ENCODE assay signal across 18 cellular contexts in genomic region chr3:193776626-193777025, GRCh38.
DNase-seq lines count a peak whose midpoint lies in the region; ATAC-seq and TF ChIP-seq lines count a peak whose summit lies in the region.
"Had no signal": no experiment of that assay in that cellular context is flagged by ENCODE, and none has a peak within 500 bp of the region (broad histone marks: within the 10 kb centered on the region; RNA-seq: fewer than 3 reads in every experiment).

No MANE protein-coding gene starts in this region.

- H3K4me2 ChIP-seq in GM23338 (peak overlapping the region; percentile 20), neural progenitor cell (peak overlapping the region; percentile 58)
- H3K4me2 ChIP-seq: SK-N-SH had no signal

- CTCF ChIA-PET in activated CD4-positive, alpha-beta memory T cell treated with anti-CD3 and anti-CD28 coated beads, Interleukin-2, amount 10 ng/mL, durations not matched to agents 7 days and 5 days (lab: Charles Lee) = interaction anchor here (1.4 to 1.6 kb wide), 2 partner anchors 539 to 567 kb away, joined by 5 to 8 read pairs; no protein-coding TSS in a partner anchor
- CTCF ChIA-PET in activated CD4-positive, alpha-beta memory T cell treated with anti-CD3 and anti-CD28 coated beads for 36 hours (lab: Charles Lee) = interaction anchor here (0.6 to 1.0 kb wide), 2 partner anchors 11 to 539 kb away, joined by 3 to 4 read pairs; no protein-coding TSS in a partner anchor

- H3K4me1 Mint-ChIP-seq in activated CD4-positive, alpha-beta memory T cell treated with anti-CD3 and anti-CD28 coated beads, Interleukin-2, amount 10 ng/mL, durations not matched to agents 7 days and 5 days = peaks cover 21% of the 10 kb centered on the region
- peaks cover 7% of the 10 kb centered on the region for H3K4me1 Mint-ChIP-seq in activated CD4-positive, alpha-beta memory T cell treated with anti-CD3 and anti-CD28 coated beads for 36 hours (ENCODE audit: low read depth)
- H3K4me1 Mint-ChIP-seq in GM23338 (peaks cover 67% of the 10 kb centered on the region), T-helper 17 cell (peaks cover 14% of the 10 kb centered on the region), neural progenitor cell (peaks cover 80% of the 10 kb centered on the region)

- H3K4me1 ChIP-seq in GM23338 (ENCODE audit: insufficient read depth) (peaks cover 32% of the 10 kb centered on the region), neural progenitor cell (peaks cover 76% of the 10 kb centered on the region), tibial artery (peaks cover 0 to 10% (median 6%) of the 10 kb centered on the region in 4 donors), right lobe of liver (no peaks in the 10 kb centered on the region)

- H2AFZ ChIP-seq in GM23338 (no peak overlapping the region), neural progenitor cell (replicated peaks) (no peak overlapping the region)

- no peak overlapping the region for H3K9ac ChIP-seq in neural progenitor cell
- H3K9ac ChIP-seq: SK-N-SH had no signal

- H3F3A ChIP-seq in GM23338 (replicated peaks; ENCODE audit: low read depth) (peaks cover 12% of the 10 kb centered on the region; the same call in 1 of the 2 replicates), neural progenitor cell (ENCODE audit: low read depth) (peaks cover 69% of the 10 kb centered on the region)

- H3K4me3 ChIP-seq in GM23338 (no peak overlapping the region), neural progenitor cell (no peak overlapping the region), tibial artery (no peak overlapping the region), right lobe of liver (no peak overlapping the region)
- H3K4me3 ChIP-seq: breast epithelium, thoracic aorta had no signal

- H3K27me3 Mint-ChIP-seq in activated CD4-positive, alpha-beta memory T cell treated with anti-CD3 and anti-CD28 coated beads, Interleukin-2, amount 10 ng/mL, durations not matched to agents 7 days and 5 days = peaks cover 50% of the 10 kb centered on the region
- H3K27me3 Mint-ChIP-seq in activated CD4-positive, alpha-beta memory T cell treated with anti-CD3 and anti-CD28 coated beads for 36 hours = peaks cover 23% of the 10 kb centered on the region
- H3K27me3 Mint-ChIP-seq in GM23338 (ENCODE audit: insufficient read depth, low read depth, poor library complexity) = peaks cover 11% of the 10 kb centered on the region
- H3K27me3 Mint-ChIP-seq in T-helper 17 cell = peaks cover 62% of the 10 kb centered on the region
- peaks cover 68% of the 10 kb centered on the region for H3K27me3 Mint-ChIP-seq in neural progenitor cell (ENCODE audit: insufficient read depth, low read depth)

- TF ChIP-seq POLR2A in right lobe of liver (IDR thresholded peaks at IDR 0.05) = no peak

- WGBS in right lobe of liver (ENCODE audit: insufficient coverage, low coverage, low lambda C conversion rate, missing lambda C conversion rate) = 56% methylated on average over 5 of the region's 5 CpGs

- no peak for ATAC-seq in GM23338
- peak; percentile 44 for ATAC-seq in T-helper 17 cell
- ATAC-seq in right lobe of liver = no peak
- ATAC-seq: activated naive CD8-positive, alpha-beta T cell treated with anti-CD3 and anti-CD28 coated beads, Interleukin-2, amount 50 U/mL, for 24 hours; activated T-cell treated with anti-CD3 and anti-CD28 coated beads, Interleukin-2, amount 50 U/mL, for 72 hours; foreskin keratinocyte had no signal

- H3K9me3 ChIP-seq in T-helper 17 cell (ENCODE audit: control insufficient read depth, low read length, poor library complexity, severe bottlenecking) = no peaks in the 10 kb centered on the region
- no peaks in the 10 kb centered on the region for H3K9me3 ChIP-seq in neural progenitor cell (ENCODE audit: low read depth)
- no peaks in the 10 kb centered on the region for H3K9me3 ChIP-seq in tibial artery
- no peaks in the 10 kb centered on the region for H3K9me3 ChIP-seq in right lobe of liver
- H3K9me3 ChIP-seq: breast epithelium, SK-N-SH, thoracic aorta had no signal

- no peak overlapping the region for H3K27ac ChIP-seq in GM23338 (ENCODE audit: low read depth)
- H3K27ac ChIP-seq in neural progenitor cell = no peak overlapping the region
- no peak overlapping the region for H3K27ac ChIP-seq in tibial artery
- no peak overlapping the region for H3K27ac ChIP-seq in right lobe of liver
- H3K27ac ChIP-seq: breast epithelium, foreskin keratinocyte, thoracic aorta had no signal

- TF ChIP-seq CTCF in GM23338 (conservative IDR thresholded peaks at IDR 0.05; ENCODE audit: low read depth in 2 of 2) (no peak), neural progenitor cell (IDR thresholded peaks at IDR 0.05) (no peak), tibial artery (IDR thresholded peaks at IDR 0.05) (no peak), right lobe of liver (IDR thresholded peaks at IDR 0.05) (no peak)

- peak overlapping the region; percentile 50 for H3K27ac Mint-ChIP-seq in activated CD4-positive, alpha-beta memory T cell treated with anti-CD3 and anti-CD28 coated beads, Interleukin-2, amount 10 ng/mL, durations not matched to agents 7 days and 5 days
- no peak overlapping the region for H3K27ac Mint-ChIP-seq in activated CD4-positive, alpha-beta memory T cell treated with anti-CD3 and anti-CD28 coated beads for 36 hours
- H3K27ac Mint-ChIP-seq in GM23338 (no peak overlapping the region), T-helper 17 cell (no peak overlapping the region), neural progenitor cell (peak overlapping the region; percentile 54)
- H3K27ac Mint-ChIP-seq: activated naive CD8-positive, alpha-beta T cell treated with anti-CD3 and anti-CD28 coated beads, Interleukin-2, amount 50 U/mL, for 24 hours; activated T-cell treated with anti-CD3 and anti-CD28 coated beads, Interleukin-2, amount 50 U/mL, for 72 hours; dendritic cell treated with granulocyte-macrophage colony-stimulating factor and Interleukin-4, amounts not matched to agents 40 ng/mL and 50 ng/mL, for 4 days had no signal

- no peak for DNase-seq in activated CD4-positive, alpha-beta memory T cell treated with anti-CD3 and anti-CD28 coated beads, Interleukin-2, amount 10 ng/mL, durations not matched to agents 7 days and 5 days
- DNase-seq in activated CD4-positive, alpha-beta memory T cell treated with anti-CD3 and anti-CD28 coated beads for 36 hours = no peak
- DNase-seq in GM23338 (ENCODE audit: low spot score) (no peak), T-helper 17 cell (no peak), neural progenitor cell (ENCODE audit: low spot score) (no peak), HCEC 1CT (no peak), tibial artery (no peak), right lobe of liver (no peak)
- DNase-seq: activated naive CD8-positive, alpha-beta T cell treated with anti-CD3 and anti-CD28 coated beads, Interleukin-2, amount 50 U/mL, for 24 hours; C1 segment of cervical spinal cord; foreskin keratinocyte; kidney glomerular epithelial cell; NCI-H1436; SK-N-SH had no signal

- no peaks in the 10 kb centered on the region for H3K9me3 Mint-ChIP-seq in activated CD4-positive, alpha-beta memory T cell treated with anti-CD3 and anti-CD28 coated beads, Interleukin-2, amount 10 ng/mL, durations not matched to agents 7 days and 5 days
- no peaks in the 10 kb centered on the region for H3K9me3 Mint-ChIP-seq in activated CD4-positive, alpha-beta memory T cell treated with anti-CD3 and anti-CD28 coated beads for 36 hours
- peaks cover 4% of the 10 kb centered on the region; the same call in 1 of the 3 replicates for H3K9me3 Mint-ChIP-seq in GM23338
- H3K9me3 Mint-ChIP-seq in neural progenitor cell = no peaks in the 10 kb centered on the region
- H3K9me3 Mint-ChIP-seq: activated naive CD8-positive, alpha-beta T cell treated with anti-CD3 and anti-CD28 coated beads, Interleukin-2, amount 50 U/mL, for 24 hours; activated T-cell treated with anti-CD3 and anti-CD28 coated beads, Interleukin-2, amount 50 U/mL, for 72 hours; dendritic cell treated with granulocyte-macrophage colony-stimulating factor and Interleukin-4, amounts not matched to agents 40 ng/mL and 50 ng/mL, for 4 days had no signal

- H3K27me3 ChIP-seq in GM23338 (ENCODE audit: insufficient read depth) (peaks cover 57% of the 10 kb centered on the region), neural progenitor cell (peaks cover 35% of the 10 kb centered on the region), tibial artery (peaks cover 0 to 71% of the 10 kb centered on the region in 2 donors), right lobe of liver (no peaks in the 10 kb centered on the region)
- H3K27me3 ChIP-seq: breast epithelium had no signal

- intact Hi-C loops in activated CD4-positive, alpha-beta memory T cell treated with anti-CD3 and anti-CD28 coated beads for 36 hours (cut with micrococcal nuclease) = no loop called here
- intact Hi-C loops in tibial artery (cut with DNase I; ENCODE audit: low total_unique reads) (no loop called here), right lobe of liver (cut with DNase I) (loop anchor here in 1 of 2 donors (5.0 kb wide), 1 partner anchor 536 kb away; no protein-coding TSS in a partner anchor)

- POLR2A ChIA-PET in activated CD4-positive, alpha-beta memory T cell treated with anti-CD3 and anti-CD28 coated beads, Interleukin-2, amount 10 ng/mL, durations not matched to agents 7 days and 5 days (lab: Charles Lee) = no interaction called here
- POLR2A ChIA-PET in activated CD4-positive, alpha-beta memory T cell treated with anti-CD3 and anti-CD28 coated beads for 36 hours (lab: Charles Lee) = no interaction called here

- H3K36me3 ChIP-seq in GM23338 (ENCODE audit: insufficient read depth) = no peaks in the 10 kb centered on the region; the same call in 1 of the 2 replicates
- no peaks in the 10 kb centered on the region for H3K36me3 ChIP-seq in neural progenitor cell
- no peaks in the 10 kb centered on the region for H3K36me3 ChIP-seq in tibial artery
- no peaks in the 10 kb centered on the region for H3K36me3 ChIP-seq in right lobe of liver
- H3K36me3 ChIP-seq: breast epithelium, thoracic aorta had no signal

- no peaks in the 10 kb centered on the region for H3K9me2 ChIP-seq in GM23338 (ENCODE audit: insufficient read depth)
- H3K9me2 ChIP-seq: SK-N-SH had no signal

- H4K20me1 ChIP-seq in GM23338 (replicated peaks; ENCODE audit: insufficient read depth) (no peaks in the 10 kb centered on the region), neural progenitor cell (ENCODE audit: low read depth) (no peaks in the 10 kb centered on the region)

- H3K4me3 Mint-ChIP-seq in activated CD4-positive, alpha-beta memory T cell treated with anti-CD3 and anti-CD28 coated beads, Interleukin-2, amount 10 ng/mL, durations not matched to agents 7 days and 5 days = peak overlapping the region; percentile 10
- no peak overlapping the region for H3K4me3 Mint-ChIP-seq in activated CD4-positive, alpha-beta memory T cell treated with anti-CD3 and anti-CD28 coated beads for 36 hours
- H3K4me3 Mint-ChIP-seq in GM23338 (peak overlapping the region; percentile 23; the same call in 1 of the 3 replicates), T-helper 17 cell (no peak overlapping the region), neural progenitor cell (no peak overlapping the region)
- H3K4me3 Mint-ChIP-seq: activated naive CD8-positive, alpha-beta T cell treated with anti-CD3 and anti-CD28 coated beads, Interleukin-2, amount 50 U/mL, for 24 hours; activated T-cell treated with anti-CD3 and anti-CD28 coated beads, Interleukin-2, amount 50 U/mL, for 72 hours; dendritic cell treated with granulocyte-macrophage colony-stimulating factor and Interleukin-4, amounts not matched to agents 40 ng/mL and 50 ng/mL, for 4 days had no signal

- no peaks in the 10 kb centered on the region for H3K36me3 Mint-ChIP-seq in activated CD4-positive, alpha-beta memory T cell treated with anti-CD3 and anti-CD28 coated beads, Interleukin-2, amount 10 ng/mL, durations not matched to agents 7 days and 5 days (ENCODE audit: low read depth)
- H3K36me3 Mint-ChIP-seq in activated CD4-positive, alpha-beta memory T cell treated with anti-CD3 and anti-CD28 coated beads for 36 hours = no peaks in the 10 kb centered on the region
- H3K36me3 Mint-ChIP-seq in GM23338 (ENCODE audit: low read depth) (peaks cover 4% of the 10 kb centered on the region; the same call in 1 of the 3 replicates), T-helper 17 cell (ENCODE audit: low read depth) (peaks cover 11% of the 10 kb centered on the region), neural progenitor cell (no peaks in the 10 kb centered on the region)

- H3K79me2 ChIP-seq in GM23338 (replicated peaks; ENCODE audit: insufficient read depth) = no peaks in the 10 kb centered on the region
- H3K79me2 ChIP-seq in neural progenitor cell (ENCODE audit: low read depth) = no peaks in the 10 kb centered on the region

Comparison
In these comparisons a context has a peak if more than half of its experiments do, and no peak if none do; other contexts are left out.
1. H3K27ac Mint-ChIP-seq: peak in activated CD4-positive, alpha-beta memory T cell treated with anti-CD3 and anti-CD28 coated beads, Interleukin-2, amount 10 ng/mL, durations not matched to agents 7 days and 5 days (single experiment) and neural progenitor cell (single experiment); none in activated CD4-positive, alpha-beta memory T cell treated with anti-CD3 and anti-CD28 coated beads for 36 hours (single experiment), GM23338 (single experiment) and T-helper 17 cell (single experiment).
2. H3K4me3 Mint-ChIP-seq: peak in activated CD4-positive, alpha-beta memory T cell treated with anti-CD3 and anti-CD28 coated beads, Interleukin-2, amount 10 ng/mL, durations not matched to agents 7 days and 5 days (single experiment) and GM23338 (single experiment); none in activated CD4-positive, alpha-beta memory T cell treated with anti-CD3 and anti-CD28 coated beads for 36 hours (single experiment), T-helper 17 cell (single experiment) and neural progenitor cell (single experiment).